In the genomic region with DNA sequence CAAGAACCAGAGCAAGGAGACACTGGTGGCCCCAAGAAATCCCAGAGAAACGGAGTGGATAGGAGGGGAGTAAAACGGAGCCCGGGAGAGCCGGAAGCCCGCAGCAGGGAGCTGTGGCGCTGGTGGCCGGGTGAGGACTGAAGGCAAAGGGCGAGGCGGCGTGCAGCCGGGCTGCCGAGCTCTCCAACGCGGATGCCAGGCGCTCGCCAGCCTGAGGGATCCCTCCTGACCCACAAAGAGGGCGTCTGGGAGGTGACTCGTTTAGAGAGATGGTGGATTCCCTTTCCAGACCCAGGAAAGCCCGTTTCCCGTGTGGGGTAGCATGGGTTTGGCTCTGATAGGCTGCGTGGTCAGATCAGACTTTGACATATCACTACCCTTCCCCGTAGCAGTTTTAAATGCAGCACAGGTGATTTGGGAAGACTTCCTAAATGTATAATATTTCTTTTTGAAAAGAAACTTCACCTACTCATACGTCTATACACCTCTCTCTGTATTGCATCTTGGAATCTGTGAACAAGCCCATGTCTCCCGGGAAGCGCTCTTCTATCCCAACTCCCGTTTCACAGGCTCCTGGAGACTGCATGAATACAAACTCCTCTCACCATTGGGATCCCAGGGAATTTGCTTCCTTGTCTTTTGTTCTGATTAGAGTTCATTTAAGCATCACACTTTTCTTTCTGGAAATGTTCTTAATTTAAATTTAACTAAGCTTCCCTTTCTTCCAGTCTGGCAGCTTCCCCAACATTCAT, we compare ENCODE assay signal across 8 cellular contexts.
DNase-seq lines count a peak whose midpoint lies in the region; ATAC-seq lines count a peak whose summit lies in the region.

No MANE protein-coding gene starts in this region.

- 5 to 7% methylated on average over 15 to 16 of the region's 26 CpGs for WGBS in mesodermal cell (ENCODE audit: insufficient coverage in 2 of 2), 2 experiments
- WGBS in thymus, result 9% methylated on average over 26 of the region's 26 CpGs

- H3K4me1 ChIP-seq in mesodermal cell (ENCODE audit: control insufficient read depth, insufficient read depth, low read length, poor library complexity, severe bottlenecking) (peaks cover 7% of the 10 kb centered on the region), thymus (ENCODE audit: control insufficient read depth, insufficient read depth, low read length) (peaks cover 14% of the 10 kb centered on the region)

- peaks cover 5% of the 10 kb centered on the region for H3K36me3 ChIP-seq in mesodermal cell (ENCODE audit: control insufficient read depth, insufficient read depth, low read length)
- H3K36me3 ChIP-seq in thymus (ENCODE audit: control insufficient read depth, insufficient read depth), result no peaks in the 10 kb centered on the region

- H3K9me3 ChIP-seq in mesodermal cell (ENCODE audit: control insufficient read depth, low read length) (no peaks in the 10 kb centered on the region), thymus (ENCODE audit: control insufficient read depth) (peaks cover 1% of the 10 kb centered on the region)

- H3K27me3 ChIP-seq in thymus (ENCODE audit: control insufficient read depth, insufficient read depth), result no peaks in the 10 kb centered on the region

- DNase-seq in Daoy (ENCODE audit: low read depth), result peak; percentile 68
- peak; percentile 56 for DNase-seq in SW480 (ENCODE audit: low spot score)
- peak; percentile 61 for DNase-seq in ecto neural progenitor cell (ENCODE audit: low spot score)
- no peak for DNase-seq in NCI-H2196 (lab: John Stamatoyannopoulos, UW; ENCODE audit: unreplicated experiment)
- no peak for DNase-seq in NCI-H2107 treated with DMSO at 0.1 percent for 48 hours (lab: John Stamatoyannopoulos, UW; ENCODE audit: unreplicated experiment)

- peak; percentile 22 for ATAC-seq in HG02678 (IDR thresholded peaks at IDR 0.05; ENCODE audit: unreplicated experiment)

- H3K27ac ChIP-seq in mesodermal cell (ENCODE audit: low read depth, low read length, severe bottlenecking) (no peak overlapping the region), thymus (ENCODE audit: low read depth) (no peak overlapping the region)

- peak overlapping the region; percentile 90 for H3K4me3 ChIP-seq in mesodermal cell (ENCODE audit: extremely low read depth, insufficient read depth, low read length, poor library complexity, severe bottlenecking)
- H3K4me3 ChIP-seq in thymus (ENCODE audit: low read length), result peak overlapping the region; percentile 94

Comparison
In these comparisons a context has a peak if more than half of its experiments do, and no peak if none do; other contexts are left out.
1. DNase-seq: peak in Daoy (single experiment), SW480 (single experiment) and ecto neural progenitor cell (single experiment); none in NCI-H2196 (single experiment) and NCI-H2107 treated with DMSO at 0.1 percent for 48 hours (single experiment).